In the genomic region with DNA sequence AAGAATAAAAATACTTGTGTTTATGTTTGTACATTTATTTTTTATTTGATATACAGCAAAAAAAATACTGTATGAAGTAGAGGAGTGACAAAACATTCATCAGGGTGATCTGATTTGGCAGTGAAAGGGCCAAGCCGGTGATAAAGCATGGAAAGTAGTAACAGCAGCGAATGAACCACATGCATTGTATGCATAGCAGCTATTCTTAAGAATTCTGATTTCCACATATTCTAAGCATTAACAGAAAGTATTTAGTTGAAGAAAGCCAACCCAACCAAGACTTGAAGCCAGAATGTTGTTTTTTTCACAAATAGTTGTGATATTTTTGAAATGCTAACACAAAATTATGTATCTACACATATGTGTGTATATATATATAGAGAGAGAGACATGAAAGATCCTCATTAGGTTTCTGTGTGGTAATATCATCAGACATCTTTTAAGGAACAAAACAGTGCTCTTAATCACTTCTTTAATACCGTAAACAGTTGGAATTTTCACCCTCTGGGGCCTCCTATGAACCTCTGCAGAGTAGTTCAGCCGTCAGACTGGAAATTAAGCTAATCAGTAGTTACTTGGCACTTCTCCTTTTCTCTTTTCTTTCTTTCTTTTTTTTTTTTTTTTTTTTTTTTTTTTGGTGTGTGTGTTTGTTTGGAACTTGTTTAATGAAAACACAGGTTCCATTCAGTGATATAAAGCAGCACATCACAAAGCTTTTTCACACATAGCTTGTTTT, we compare ENCODE assay signal across 33 cellular contexts.
DNase-seq lines count a peak whose midpoint lies in the region; ATAC-seq, FAIRE-seq and TF ChIP-seq lines count a peak whose summit lies in the region.
"Had no signal": no experiment of that assay in that cellular context is flagged by ENCODE, and none has a peak within 500 bp of the region (broad histone marks: within the 10 kb centered on the region; RNA-seq: fewer than 3 reads in every experiment).

No MANE protein-coding gene starts in this region.

- peak overlapping the region; percentile 42 for H3K27ac Mint-ChIP-seq in progenitor cell of endocrine pancreas
- no peak overlapping the region for H3K27ac Mint-ChIP-seq in CD4-positive, alpha-beta T cell
- H3K27ac Mint-ChIP-seq: CD8-positive, alpha-beta memory T cell; effector memory CD8-positive, alpha-beta T cell; naive thymus-derived CD4-positive, alpha-beta T cell; stimulated activated naive B cell treated with anti-CD40 and anti-IgM and Interleukin-4, amounts not matched to agents 10 μg/mL and 1 μg/mL and 100 μg/mL, for 72 hours had no signal

- ATAC-seq in HepG2, result no peak
- no peak for ATAC-seq in right lobe of liver
- ATAC-seq in K562, result no peak
- no peak for ATAC-seq in GM21360 (IDR thresholded peaks at IDR 0.05; ENCODE audit: unreplicated experiment)
- ATAC-seq in CD4-positive, alpha-beta T cell (ENCODE audit: poor library complexity), result no peak
- ATAC-seq: A549; activated T-cell treated with anti-CD3 and anti-CD28 coated beads, Interleukin-2, amount 50 U/mL, for 4 hours; effector memory CD8-positive, alpha-beta T cell; naive thymus-derived CD4-positive, alpha-beta T cell; stimulated activated naive B cell treated with anti-CD40 and anti-IgM and Interleukin-4, amounts not matched to agents 10 μg/mL and 1 μg/mL and 100 μg/mL, for 72 hours had no signal

- TF ChIP-seq POLR2A in HepG2 (IDR thresholded peaks at IDR 0.05; ENCODE audit: insufficient read depth in 1 of 2, low read depth in 2 of 2, low read length in 2 of 2) (no peak), right lobe of liver (IDR thresholded peaks at IDR 0.05) (no peak), K562 (conservative IDR thresholded peaks at IDR 0.05) (no peak)

- H3K27me3 Mint-ChIP-seq in progenitor cell of endocrine pancreas, result no peaks in the 10 kb centered on the region
- no peaks in the 10 kb centered on the region for H3K27me3 Mint-ChIP-seq in CD4-positive, alpha-beta T cell
- H3K27me3 Mint-ChIP-seq: CD8-positive, alpha-beta memory T cell; effector memory CD8-positive, alpha-beta T cell; naive thymus-derived CD4-positive, alpha-beta T cell; stimulated activated naive B cell treated with anti-CD40 and anti-IgM and Interleukin-4, amounts not matched to agents 10 μg/mL and 1 μg/mL and 100 μg/mL, for 72 hours had no signal

- H3K4me1 Mint-ChIP-seq in progenitor cell of endocrine pancreas (ENCODE audit: low read depth), result peaks cover 35% of the 10 kb centered on the region
- peaks cover 4% of the 10 kb centered on the region for H3K4me1 Mint-ChIP-seq in CD4-positive, alpha-beta T cell (ENCODE audit: low read depth)
- H3K4me1 Mint-ChIP-seq: CD8-positive, alpha-beta memory T cell had no signal

- no TSS peak for BruUV-seq in HepG2 (replicated peaks; lab: Mats Ljungman, UMichigan)
- BruUV-seq in K562 (replicated peaks; lab: Mats Ljungman, UMichigan), result no TSS peak

- H3K4me1 ChIP-seq in HepG2 (ENCODE audit: insufficient read depth, low read length) (peaks cover 58% of the 10 kb centered on the region), right lobe of liver (peaks cover 0 to 34% (median 10%) of the 10 kb centered on the region in 4 donors), K562 (replicated peaks in 1 of 2; ENCODE audit: control insufficient read depth in 2 of 2, insufficient read depth in 2 of 2, low read length in 2 of 2) (peaks cover 0 to 9% of the 10 kb centered on the region in 2 experiments; a peak in 2 of 5 replicates)
- H3K4me1 ChIP-seq: colonic mucosa had no signal

- H3K4me2 ChIP-seq in HepG2 (ENCODE audit: low read depth, low read length) (no peak overlapping the region), K562 (ENCODE audit: insufficient read depth, low read length) (no peak overlapping the region)
- H3K4me2 ChIP-seq: A549, KMS-11 had no signal

- intact Hi-C loops in HepG2 (cut with micrococcal nuclease; ENCODE audit: unreplicated experiment), result no loop called here
- intact Hi-C loops in right lobe of liver (cut with DNase I), result no loop called here
- intact Hi-C loops in K562 (cut with micrococcal nuclease), result no loop called here
- intact Hi-C loops in CD4-positive, alpha-beta T cell (cut with DNase I, micrococcal nuclease), result no loop called here

- no peak overlapping the region for H3K4me3 Mint-ChIP-seq in progenitor cell of endocrine pancreas (ENCODE audit: low read depth)
- H3K4me3 Mint-ChIP-seq in CD4-positive, alpha-beta T cell, result no peak overlapping the region
- H3K4me3 Mint-ChIP-seq: activated T-cell treated with anti-CD3 and anti-CD28 coated beads, Interleukin-2, amount 50 U/mL, for 4 hours; CD8-positive, alpha-beta memory T cell; effector memory CD8-positive, alpha-beta T cell; naive thymus-derived CD4-positive, alpha-beta T cell; stimulated activated naive B cell treated with anti-CD40 and anti-IgM and Interleukin-4, amounts not matched to agents 10 μg/mL and 1 μg/mL and 100 μg/mL, for 72 hours had no signal

- H3K9me3 ChIP-seq in HepG2 (ENCODE audit: low read length), result no peaks in the 10 kb centered on the region
- H3K9me3 ChIP-seq in right lobe of liver, result no peaks in the 10 kb centered on the region
- no peaks in the 10 kb centered on the region for H3K9me3 ChIP-seq in K562 (replicated peaks; ENCODE audit: control insufficient read depth, insufficient read depth, low read depth, low read length)
- no peaks in the 10 kb centered on the region for H3K9me3 ChIP-seq in CD4-positive, alpha-beta T cell (ENCODE audit: control insufficient read depth, low read length)
- H3K9me3 ChIP-seq: A549, colonic mucosa, heart left ventricle, suprapubic skin had no signal

- no peaks in the 10 kb centered on the region for H3K9me3 Mint-ChIP-seq in progenitor cell of endocrine pancreas (ENCODE audit: low read depth)
- no peaks in the 10 kb centered on the region for H3K9me3 Mint-ChIP-seq in CD4-positive, alpha-beta T cell
- H3K9me3 Mint-ChIP-seq: activated T-cell treated with anti-CD3 and anti-CD28 coated beads, Interleukin-2, amount 50 U/mL, for 4 hours; CD8-positive, alpha-beta memory T cell; effector memory CD8-positive, alpha-beta T cell; naive thymus-derived CD4-positive, alpha-beta T cell; stimulated activated naive B cell treated with anti-CD40 and anti-IgM and Interleukin-4, amounts not matched to agents 10 μg/mL and 1 μg/mL and 100 μg/mL, for 72 hours had no signal

- no peaks in the 10 kb centered on the region for H3K79me2 ChIP-seq in HepG2 (ENCODE audit: insufficient read depth, low read length)
- H3K79me2 ChIP-seq in K562 (ENCODE audit: control insufficient read depth, insufficient read depth, low read length), result peaks cover 3% of the 10 kb centered on the region; the same call in 2 of the 3 replicates

- H4K20me1 ChIP-seq in HepG2 (ENCODE audit: insufficient read depth, low read length) (no peaks in the 10 kb centered on the region), K562 (replicated peaks; ENCODE audit: control insufficient read depth, insufficient read depth, low read length) (0 out of 2 replicates have a peak, but pooled peaks cover 8% of the 10 kb centered on the region)

- H3K27me3 ChIP-seq in HepG2 (ENCODE audit: control insufficient read depth in 1 of 2, insufficient read depth in 2 of 2, low read length in 2 of 2), result no peaks in the 10 kb centered on the region
- H3K27me3 ChIP-seq in right lobe of liver, result no peaks in the 10 kb centered on the region
- no peaks in the 10 kb centered on the region for H3K27me3 ChIP-seq in K562 (ENCODE audit: control insufficient read depth in 2 of 2, insufficient read depth in 2 of 2, low read length in 2 of 2)
- no peaks in the 10 kb centered on the region for H3K27me3 ChIP-seq in CD4-positive, alpha-beta T cell (ENCODE audit: control insufficient read depth, insufficient read depth, low read length)
- H3K27me3 ChIP-seq: colonic mucosa, heart left ventricle, suprapubic skin had no signal

- TF ChIP-seq RAD21 in HepG2 (CRISPR knock-in tag; IDR thresholded peaks at IDR 0.05) (no peak), K562 (CRISPR knock-in tag; conservative IDR thresholded peaks at IDR 0.05 in 1 of 2, IDR thresholded peaks at IDR 0.05 in 1 of 2) (no peak)

- TF ChIP-seq CTCF in HepG2 (CRISPR knock-in tag; IDR thresholded peaks at IDR 0.05) (no peak), right lobe of liver (IDR thresholded peaks at IDR 0.05) (no peak), K562 (IDR thresholded peaks at IDR 0.05 in 2 of 3, conservative IDR thresholded peaks at IDR 0.05 in 1 of 3; ENCODE audit: insufficient read depth in 2 of 3, low read depth in 1 of 3, low read length in 3 of 3) (no peak), progenitor cell of endocrine pancreas (IDR thresholded peaks at IDR 0.05; ENCODE audit: unreplicated experiment) (no peak), D721Med (IDR thresholded peaks at IDR 0.05; ENCODE audit: insufficient read depth, missing control alignments) (no peak)
- no peak for TF ChIP-seq CTCF in CD4-positive, alpha-beta T cell (IDR thresholded peaks at IDR 0.05)

- POLR2A ChIA-PET in HepG2 (lab: Yijun Ruan, JAX), result interaction anchor here (1.2 to 1.6 kb wide), 2 partner anchors 36 to 45 kb away, joined by 3 to 5 read pairs; no protein-coding TSS in a partner anchor
- POLR2A ChIA-PET in K562 (lab: Yijun Ruan, JAX), result no interaction called here
- POLR2A ChIA-PET in CD4-positive, alpha-beta T cell (lab: Charles Lee), result no interaction called here

- in situ Hi-C loops in HepG2 (cut with HindIII; ENCODE audit: extremely low pct_ligation_motif_present, low pct_unique_long_range_greater_than_20kb) (no loop called here), K562 (cut with MboI) (no loop called here)

- CTCF ChIA-PET in HepG2 (lab: Yijun Ruan, JAX; ENCODE audit: low intra/inter-chr PET ratio, low total read pairs), result no interaction called here
- CTCF ChIA-PET in K562 (lab: Yijun Ruan, JAX; ENCODE audit: low intra/inter-chr PET ratio), result no interaction called here
- CTCF ChIA-PET in CD4-positive, alpha-beta T cell (lab: Charles Lee), result no interaction called here

- peak overlapping the region; percentile 63 for H3K27ac ChIP-seq in HepG2 (ENCODE audit: extremely low read length, insufficient read depth, low read length)
- peak overlapping the region in 1 of 3 donors; percentile 67 for H3K27ac ChIP-seq in right lobe of liver
- H3K27ac ChIP-seq in K562 (ENCODE audit: extremely low read depth, low read depth, low read length), result no peak overlapping the region
- no peak overlapping the region for H3K27ac ChIP-seq in CD4-positive, alpha-beta T cell (ENCODE audit: low read depth, low read length)
- H3K27ac ChIP-seq: A549, colonic mucosa, KMS-11, suprapubic skin, WERI-Rb-1 had no signal

- DNase-seq in HepG2 (ENCODE audit: low spot score), result no peak
- no peak for DNase-seq in right lobe of liver
- no peak for DNase-seq in K562 (ENCODE audit: extremely low read depth in 1 of 4, low spot score in 3 of 4)
- no peak for DNase-seq in progenitor cell of endocrine pancreas (ENCODE audit: low spot score, unreplicated experiment)
- no peak for DNase-seq in activated CD4-positive, alpha-beta T cell treated with anti-CD3 and anti-CD28 coated beads, Interleukin-2, amount 50 U/mL, for 4 hours
- DNase-seq in D721Med (ENCODE audit: insufficient read length, low spot score), result no peak
- DNase-seq in CD4-positive, alpha-beta T cell, result no peak
- DNase-seq: activated CD4-positive, alpha-beta T cell treated with anti-CD3 and anti-CD28 coated beads for 48 hours; activated T-cell treated with anti-CD3 and anti-CD28 coated beads, Interleukin-2, amount 50 U/mL, for 4 hours; amniotic stem cell; CD8-positive, alpha-beta memory T cell; colonic mucosa; DMS53; effector memory CD8-positive, alpha-beta T cell; erythroblast; foreskin fibroblast; heart left ventricle; midbrain; naive thymus-derived CD4-positive, alpha-beta T cell; NCI-H446; NCI-H774; right cardiac atrium; Right ventricle myocardium superior; stimulated activated naive B cell treated with anti-CD40 and anti-IgM and Interleukin-4, amounts not matched to agents 10 μg/mL and 1 μg/mL and 100 μg/mL, for 72 hours had no signal

- H3K9ac ChIP-seq in HepG2 (ENCODE audit: insufficient read depth, low read depth, low read length), result no peak overlapping the region
- no peak overlapping the region for H3K9ac ChIP-seq in K562 (ENCODE audit: insufficient read depth in 1 of 2, low read depth in 2 of 2, low read length in 2 of 2)
- H3K9ac ChIP-seq: KMS-11 had no signal

- no peaks in the 10 kb centered on the region for H3K36me3 ChIP-seq in HepG2 (replicated peaks in 1 of 2; ENCODE audit: control insufficient read depth in 1 of 2, insufficient read depth in 2 of 2, low read length in 2 of 2)
- H3K36me3 ChIP-seq in right lobe of liver, result no peaks in the 10 kb centered on the region
- H3K36me3 ChIP-seq in K562 (ENCODE audit: control insufficient read depth, insufficient read depth, low read length), result no peaks in the 10 kb centered on the region
- H3K36me3 ChIP-seq: colonic mucosa, heart left ventricle, suprapubic skin, WERI-Rb-1 had no signal

- H3K4me3 ChIP-seq in HepG2 (replicated peaks in 1 of 3; ENCODE audit: insufficient read depth in 1 of 3, low read depth in 2 of 3, low read length in 3 of 3) (no peak overlapping the region), right lobe of liver (no peak overlapping the region), K562 (no peak overlapping the region)
- H3K4me3 ChIP-seq: A549, colonic mucosa, heart left ventricle, suprapubic skin had no signal

- no peak for TF ChIP-seq EP300 in HepG2 (IDR thresholded peaks at IDR 0.05; ENCODE audit: low read depth in 2 of 2, low read length in 2 of 2)
- no peak for TF ChIP-seq EP300 in HepG2 (CRISPR knock-in tag; IDR thresholded peaks at IDR 0.05; ENCODE audit: borderline replicate concordance)
- no peak for TF ChIP-seq EP300 in K562 (IDR thresholded peaks at IDR 0.05; ENCODE audit: low read length)

- H2AFZ ChIP-seq in HepG2 (ENCODE audit: low read length) (no peak overlapping the region), K562 (ENCODE audit: low read depth, low read length) (no peak overlapping the region)

- FAIRE-seq in HepG2 (lab: Jason Lieb, UNC), result no peak
- FAIRE-seq in K562 (lab: Jason Lieb, UNC), result no peak
- no peak for FAIRE-seq in D721Med (lab: Jason Lieb, UNC)
- FAIRE-seq: A549, bronchial epithelial cell, G401.6, HTR-8/SVneo, urothelium cell line had no signal

- H3K36me3 Mint-ChIP-seq in progenitor cell of endocrine pancreas (ENCODE audit: insufficient read depth), result no peaks in the 10 kb centered on the region
- no peaks in the 10 kb centered on the region for H3K36me3 Mint-ChIP-seq in CD4-positive, alpha-beta T cell (ENCODE audit: low read depth)

- 97% methylated on average over 4 of the region's 4 CpGs for WGBS in HepG2 (ENCODE audit: low lambda C conversion rate)
- WGBS in right lobe of liver (ENCODE audit: insufficient coverage, low coverage, low lambda C conversion rate, missing lambda C conversion rate), result 84% methylated on average over 4 of the region's 4 CpGs
- 72% methylated on average over 4 of the region's 4 CpGs for WGBS in K562 (ENCODE audit: insufficient coverage, low coverage, missing lambda C conversion rate)

- peaks cover 3% of the 10 kb centered on the region for H3K9me1 ChIP-seq in K562 (ENCODE audit: control insufficient read depth, insufficient read depth, low read length)
